In genomic region chr7:73718905-73719805, GRCh38 we compare ENCODE assay signal across 8 cellular contexts. TPM values are rescaled to one million over a fixed set of nuclear protein-coding genes. Genes with fewer than 3 reads are reported as not detected.
A peak's percentile ranks its signal among the peaks of the same experiment; 100 is the strongest.
DNase-seq lines count a peak whose midpoint lies in the region; ATAC-seq and TF ChIP-seq lines count a peak whose summit lies in the region.

Gene STX1A (minus strand): TSS chr7:73719669. CDS start chr7:73719631, 38 bp downstream.

- H3K9ac ChIP-seq in IMR-90 (ENCODE audit: low read depth, low read length) = peak within 1 kb of the TSS; percentile 49
- H3K9ac ChIP-seq in rectal smooth muscle tissue (ENCODE audit: low read length) = peak within 1 kb of the TSS; percentile 56

- peak within 1 kb of the TSS; percentile 36 to 78 for H3K27ac Mint-ChIP-seq in T-cell

- H3K4me1 Mint-ChIP-seq in T-cell = peaks cover 25 to 33% (median 26%) of the 10 kb centered on the region in 3 donors

- no peak within 1 kb of the TSS for H2BK15ac ChIP-seq in IMR-90 (ENCODE audit: low read depth, low read length)

- H3K4me3 Mint-ChIP-seq in T-cell = peak within 1 kb of the TSS; percentile 74 to 87 (median 86)

- peak within 1 kb of the TSS; percentile 95 for H2AK5ac ChIP-seq in IMR-90 (ENCODE audit: low read depth, low read length)

- peaks cover 2 to 5% of the 10 kb centered on the region in 2 donors for H3K27me3 Mint-ChIP-seq in T-cell

- H2BK20ac ChIP-seq in IMR-90 (ENCODE audit: low read depth, low read length) = no peak within 1 kb of the TSS

- H3K9me1 ChIP-seq in IMR-90 (ENCODE audit: insufficient read depth, low read length) = peaks cover 17% of the 10 kb centered on the region

- intact Hi-C loops in IMR-90 (cut with micrococcal nuclease) = loop anchor here (5.0 kb wide), 2 partner anchors 37 to 52 kb away; partner anchors contain the start of genes BUD23, DNAJC30 and VPS37D

- H2BK5ac ChIP-seq in IMR-90 (ENCODE audit: low read depth, low read length, poor library complexity, severe bottlenecking) = peak within 1 kb of the TSS; percentile 27

- ATAC-seq in GM21367 (IDR thresholded peaks at IDR 0.05; ENCODE audit: unreplicated experiment) (peak; percentile 54), IMR-90 (ENCODE audit: low read depth) (peak; percentile 84), T-cell (replicated peaks in 1 of 4) (peak; percentile 79 to 87 (median 84)), GM18520 (IDR thresholded peaks at IDR 0.05; ENCODE audit: unreplicated experiment) (no peak)

- H2BK120ac ChIP-seq in IMR-90 (ENCODE audit: low read depth, low read length) = peak within 1 kb of the TSS; percentile 29

- no peak within 1 kb of the TSS for H4K5ac ChIP-seq in IMR-90 (ENCODE audit: low read depth, low read length)

- peak within 1 kb of the TSS; percentile 85 for H2AFZ ChIP-seq in IMR-90 (replicated peaks; ENCODE audit: low read length, poor library complexity)

- no peaks in the 10 kb centered on the region for H3K9me3 ChIP-seq in IMR-90 (ENCODE audit: control insufficient read depth, insufficient read depth, low read length)
- H3K9me3 ChIP-seq in right atrium auricular region = no peaks in the 10 kb centered on the region

- H3K27me3 ChIP-seq in IMR-90 (ENCODE audit: control insufficient read depth, insufficient read depth, low read length) (no peaks in the 10 kb centered on the region), right atrium auricular region (no peaks in the 10 kb centered on the region), rectal smooth muscle tissue (ENCODE audit: control insufficient read depth, insufficient read depth, low read length) (no peaks in the 10 kb centered on the region)

- TSS peak; percentile 36 for BruUV-seq in IMR-90 (replicated peaks; lab: Mats Ljungman, UMichigan)

- peak; percentile 71 for DNase-seq in COR-L47 (lab: John Stamatoyannopoulos, UW)
- DNase-seq in IMR-90 = peak; percentile 59
- DNase-seq in T-cell = peak in 33 of 34 experiments; percentile 35 to 73 (median 60)
- DNase-seq in amygdala (lab: John Stamatoyannopoulos, UW) = peak in 43 of 56 donors; percentile 18 to 83 (median 53)
- DNase-seq in right atrium auricular region (ENCODE audit: low spot score) = no peak

- peak within 1 kb of the TSS; percentile 94 for H2AK9ac ChIP-seq in IMR-90 (replicated peaks; ENCODE audit: low read depth, low read length, poor library complexity)

- no peaks in the 10 kb centered on the region for H3K36me3 Mint-ChIP-seq in T-cell

- no peak within 1 kb of the TSS for H3K18ac ChIP-seq in IMR-90 (ENCODE audit: low read depth, low read length)

- peak within 1 kb of the TSS; percentile 70; the same call in 1 of the 2 replicates for H3K23ac ChIP-seq in IMR-90 (ENCODE audit: low read depth, low read length)

- 1% methylated on average over 28 of the region's 96 CpGs; no CpG with 5 or more reads in 1 of the 2 experiments for WGBS in IMR-90 (ENCODE audit: extremely low coverage in 2 of 2, insufficient read length in 1 of 2), 2 experiments

- no peak for TF ChIP-seq RAD21 in IMR-90 (IDR thresholded peaks at IDR 0.05; ENCODE audit: low read length)

- peaks cover 28% of the 10 kb centered on the region for H3K4me1 ChIP-seq in IMR-90 (ENCODE audit: control insufficient read depth, insufficient read depth, low read length)
- H3K4me1 ChIP-seq in right atrium auricular region = peaks cover 0 to 32% of the 10 kb centered on the region in 2 donors
- peaks cover 37% of the 10 kb centered on the region for H3K4me1 ChIP-seq in rectal smooth muscle tissue (ENCODE audit: control insufficient read depth, insufficient read depth, low read length)

- H4K8ac ChIP-seq in IMR-90 (ENCODE audit: low read depth in 2 of 2, low read length in 2 of 2) = peak within 1 kb of the TSS; percentile 51 to 70; a peak in 2 of 4 replicates

- H3K14ac ChIP-seq in IMR-90 (replicated peaks; ENCODE audit: low read depth, low read length) = peak within 1 kb of the TSS; percentile 67

- H3K4me3 ChIP-seq in IMR-90 (ENCODE audit: insufficient read depth, low read depth, low read length) = peak within 1 kb of the TSS; percentile 65
- peak within 1 kb of the TSS; percentile 85 to 86 for H3K4me3 ChIP-seq in right atrium auricular region
- H3K4me3 ChIP-seq in rectal smooth muscle tissue (ENCODE audit: low read length) = peak within 1 kb of the TSS; percentile 80

- no peak within 1 kb of the TSS; the same call in 1 of the 2 replicates for H3K56ac ChIP-seq in IMR-90 (ENCODE audit: extremely low read depth, insufficient read depth, low read length)

- dilution Hi-C loops in IMR-90 (cut with HindIII; ENCODE audit: low sequenced_read_pairs, unreplicated experiment) = no loop called here

- TF ChIP-seq POLR2A in IMR-90 (IDR thresholded peaks at IDR 0.05; ENCODE audit: low read depth, low read length) = peak; percentile 77

- peak within 1 kb of the TSS; percentile 97 for H3K4me2 ChIP-seq in IMR-90 (ENCODE audit: low read depth, low read length)

- H3K36me3 ChIP-seq in IMR-90 (ENCODE audit: control insufficient read depth, insufficient read depth, low read length) = no peaks in the 10 kb centered on the region; the same call in 1 of the 2 replicates
- H3K36me3 ChIP-seq in right atrium auricular region = no peaks in the 10 kb centered on the region
- H3K36me3 ChIP-seq in rectal smooth muscle tissue (ENCODE audit: control insufficient read depth, insufficient read depth, low read length) = no peaks in the 10 kb centered on the region

- H3K9me3 Mint-ChIP-seq in T-cell = no peaks in the 10 kb centered on the region

- peaks cover 8 to 42% of the 10 kb centered on the region in 2 experiments for H3K79me1 ChIP-seq in IMR-90 (ENCODE audit: low read depth in 1 of 2, low read length in 2 of 2)

- H4K91ac ChIP-seq in IMR-90 (ENCODE audit: insufficient read depth, low read depth, low read length) = peak within 1 kb of the TSS; percentile 58; the same call in 1 of the 2 replicates

- peaks cover 43% of the 10 kb centered on the region for H4K20me1 ChIP-seq in IMR-90 (ENCODE audit: insufficient read depth, low read length)

- POLR2A ChIA-PET in IMR-90 (lab: Charles Lee; ENCODE audit: unreplicated experiment) = no interaction called here
- POLR2A ChIA-PET in T-cell (lab: Charles Lee) = interaction anchor here in 1 of 2 donors (0.6 kb wide), 1 partner anchor 98 kb away, joined by 3 read pairs; no protein-coding TSS in a partner anchor

- TF ChIP-seq CTCF in IMR-90 (conservative IDR thresholded peaks at IDR 0.05; ENCODE audit: low read depth, low read length) = no peak
- TF ChIP-seq CTCF in right atrium auricular region (IDR thresholded peaks at IDR 0.05) = no peak

- in situ Hi-C loops in IMR-90 (cut with MboI; ENCODE audit: low sequenced_read_pairs) = no loop called here

- H3K27ac ChIP-seq in IMR-90 (ENCODE audit: insufficient read depth, low read length) = peak within 1 kb of the TSS; percentile 47; the same call in 1 of the 2 replicates
- peak within 1 kb of the TSS in 1 of 2 donors; percentile 57 for H3K27ac ChIP-seq in right atrium auricular region
- H3K27ac ChIP-seq in rectal smooth muscle tissue (ENCODE audit: low read depth, low read length) = no peak within 1 kb of the TSS

- CTCF ChIA-PET in IMR-90 (lab: Yijun Ruan, JAX) (no interaction called here), T-cell (lab: Charles Lee) (interaction anchor here (0.9 kb wide), 2 partner anchors 112 to 113 kb away, joined by 5 to 6 read pairs; no protein-coding TSS in a partner anchor)

- peak within 1 kb of the TSS; percentile 62 for H3K4ac ChIP-seq in IMR-90 (ENCODE audit: low read depth, low read length)

TF ChIP-seq in IMR-90, 13 proteins besides CTCF, POLR2A, EP300 and RAD21:
- TF ChIP-seq MXI1 (IDR thresholded peaks at IDR 0.05; ENCODE audit: borderline replicate concordance, low read depth, low read length) (peak; percentile 70), ELK1 (IDR thresholded peaks at IDR 0.05; ENCODE audit: borderline replicate concordance, low read depth, low read length) (no peak)

RNA-seq across cellular contexts. Expression of gene STX1A, which starts in this region (rescaled TPM):
- total RNA-seq in IMR-90 (2012; rRNA removed) (9.3 and 10.0 TPM in 2 replicates), T-cell (10 to 100 TPM in 4 of 5 donors, 1 to 10 TPM in 1; 7.7 to 18.1 (median 13.0) TPM), right atrium auricular region (1 to 10 TPM; 2.6 TPM)
- polyA plus RNA-seq in IMR-90 (2012; rRNA removed) = 22.0 and 22.6 TPM in 2 replicates
- 9.5 and 18.4 TPM in 2 replicates for polyA plus RNA-seq in IMR-90 (2012; cell fraction: cytosol; rRNA removed)
- polyA plus RNA-seq in IMR-90 (2012; cell fraction: nucleus; rRNA removed; ENCODE audit: low replicate concordance) = 99.0 and 183 TPM in 2 replicates
